ENCODE assay signal across 8 cellular contexts in the genomic region with DNA sequence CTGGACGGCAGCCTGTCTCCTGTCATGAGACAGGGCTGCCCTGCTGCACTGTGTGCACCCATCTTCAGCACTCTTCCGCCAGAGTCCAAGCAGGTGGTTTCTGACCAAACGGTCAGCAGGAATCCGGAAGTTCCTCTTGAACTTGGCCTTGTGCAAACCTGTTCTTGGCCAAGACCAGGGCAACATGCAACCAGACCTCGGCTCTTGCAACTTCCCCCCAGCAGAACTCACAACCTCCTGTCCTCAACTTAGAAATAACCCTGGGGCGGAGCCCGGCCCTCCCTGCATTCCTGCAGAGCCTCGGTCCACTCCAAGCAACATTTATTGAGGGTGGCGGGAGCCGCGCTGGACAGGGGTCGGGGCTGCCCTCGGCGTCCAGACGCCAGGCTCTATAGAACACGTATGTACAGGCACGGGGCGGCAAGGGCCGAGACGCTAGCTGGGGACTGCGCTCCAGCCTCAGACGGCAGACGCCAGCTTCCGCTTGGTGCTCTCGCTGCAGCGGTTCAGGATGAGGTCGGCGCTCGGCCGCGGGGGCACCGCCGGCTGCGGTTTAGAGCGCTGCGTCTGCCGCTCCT.
DNase-seq lines count a peak whose midpoint lies in the region; ATAC-seq, FAIRE-seq and TF ChIP-seq lines count a peak whose summit lies in the region.
"Not testable (repeated sequence)": the region's sequence is repeated elsewhere in the genome, so short reads cannot be mapped to it uniquely, and the experiment has no call there.

No MANE protein-coding gene starts in this region.

- H3K4me3 Mint-ChIP-seq in activated CD8-positive, alpha-beta memory T cell treated with anti-CD3 and anti-CD28 coated beads, Interleukin-2, amount 10 ng/mL, durations not matched to agents 7 days and 5 days = peak overlapping the region; percentile 45
- peak overlapping the region; percentile 76 for H3K4me3 Mint-ChIP-seq in neural crest cell

- POLR2A ChIA-PET in OCI-LY7 (lab: Charles Lee) = not testable (repeated sequence)

- intact Hi-C loops in OCI-LY7 (cut with micrococcal nuclease; ENCODE audit: unreplicated experiment); left cardiac atrium (cut with DNase I): not testable (repeated sequence)

- not testable (repeated sequence) for H3K27me3 ChIP-seq in BLaER1; bronchial epithelial cell (ENCODE audit: control insufficient read depth, insufficient read depth, low read length)

- ATAC-seq in activated CD8-positive, alpha-beta memory T cell treated with anti-CD3 and anti-CD28 coated beads, Interleukin-2, amount 10 ng/mL, durations not matched to agents 7 days and 5 days = not testable (repeated sequence)
- ATAC-seq in left cardiac atrium = peak; percentile 16 to 27

- not testable (repeated sequence) for H3K9ac ChIP-seq in BLaER1

- peak overlapping the region; percentile 42; the same call in 1 of the 2 replicates for H3K4me3 ChIP-seq in BLaER1
- H3K4me3 ChIP-seq in HFF-Myc (replicated peaks; ENCODE audit: low read depth, low read length) = peak overlapping the region; percentile 25; the same call in 1 of the 2 replicates
- peak overlapping the region; percentile 55 for H3K4me3 ChIP-seq in OCI-LY7 (ENCODE audit: low read depth, low read length, poor library complexity, severe bottlenecking)
- peak overlapping the region; percentile 20 for H3K4me3 ChIP-seq in bronchial epithelial cell (ENCODE audit: low read depth, low read length)

- not testable (repeated sequence) for FAIRE-seq in bronchial epithelial cell (lab: Jason Lieb, UNC)

- not testable (repeated sequence) for H3K79me2 ChIP-seq in OCI-LY7 (ENCODE audit: insufficient read depth, low read depth, low read length)

- H3K27me3 Mint-ChIP-seq in activated CD8-positive, alpha-beta memory T cell treated with anti-CD3 and anti-CD28 coated beads, Interleukin-2, amount 10 ng/mL, durations not matched to agents 7 days and 5 days; neural crest cell (ENCODE audit: low read depth): not testable (repeated sequence)

- H2AFZ ChIP-seq in OCI-LY7 (ENCODE audit: low read length) = not testable (repeated sequence)

- not testable (repeated sequence) for H3K27ac ChIP-seq in BLaER1
- peak overlapping the region; percentile 40 for H3K27ac ChIP-seq in OCI-LY7 (ENCODE audit: low read depth, low read length, poor library complexity, severe bottlenecking)

- peak overlapping the region; percentile 36 for H3K27ac Mint-ChIP-seq in activated CD8-positive, alpha-beta memory T cell treated with anti-CD3 and anti-CD28 coated beads, Interleukin-2, amount 10 ng/mL, durations not matched to agents 7 days and 5 days
- H3K27ac Mint-ChIP-seq in neural crest cell (ENCODE audit: unreplicated experiment) = not testable (repeated sequence)

- not testable (repeated sequence) for TF ChIP-seq CTCF in HFF-Myc (IDR thresholded peaks at IDR 0.05; ENCODE audit: low read depth, low read length, missing control alignments); OCI-LY7 (conservative IDR thresholded peaks at IDR 0.05; ENCODE audit: low read length); bronchial epithelial cell (IDR thresholded peaks at IDR 0.05; ENCODE audit: insufficient read depth, low read length, severe bottlenecking); neural crest cell (conservative IDR thresholded peaks at IDR 0.05)

- not testable (repeated sequence) for H3K9me3 Mint-ChIP-seq in activated CD8-positive, alpha-beta memory T cell treated with anti-CD3 and anti-CD28 coated beads, Interleukin-2, amount 10 ng/mL, durations not matched to agents 7 days and 5 days (ENCODE audit: low read depth); neural crest cell

- not testable (repeated sequence) for DNase-seq in HFF-Myc (ENCODE audit: extremely low read depth, low read depth); OCI-LY7 (ENCODE audit: low spot score); bronchial epithelial cell (ENCODE audit: low read depth); neural crest cell (ENCODE audit: low read depth, low spot score)
- peak; percentile 64 for DNase-seq in activated CD8-positive, alpha-beta memory T cell treated with anti-CD3 and anti-CD28 coated beads, Interleukin-2, amount 10 ng/mL, durations not matched to agents 7 days and 5 days
- peak; percentile 23 for DNase-seq in left cardiac atrium
- peak; percentile 22 for DNase-seq in stimulated activated CD8-positive, alpha-beta memory T cell treated with anti-CD3 and anti-CD28 coated beads, Interleukin-12 subunit alpha, Interleukin-12 subunit beta, amount 100 ng/mL, for 4 hours (ENCODE audit: low read depth)

- BruUV-seq in OCI-LY7 (replicated peaks; lab: Mats Ljungman, UMichigan) = not testable (repeated sequence)

- H3K9me2 ChIP-seq in OCI-LY7 (ENCODE audit: insufficient read depth, low read length) = not testable (repeated sequence)

- peaks cover 10% of the 10 kb centered on the region; the same call in 1 of the 2 replicates for H3K4me1 ChIP-seq in BLaER1
- H3K4me1 ChIP-seq in OCI-LY7 (ENCODE audit: insufficient read depth, low read length, poor library complexity, severe bottlenecking) = not testable (repeated sequence)

- not testable (repeated sequence) for H3K36me3 ChIP-seq in BLaER1; OCI-LY7 (ENCODE audit: insufficient read depth, low read length); bronchial epithelial cell (ENCODE audit: control insufficient read depth, insufficient read depth, low read length)

- not testable (repeated sequence) for H4K20me1 ChIP-seq in BLaER1; OCI-LY7 (ENCODE audit: insufficient read depth, low read length)

- H3K4me2 ChIP-seq in BLaER1 (peak overlapping the region; percentile 58), OCI-LY7 (ENCODE audit: low read length) (peak overlapping the region; percentile 64)

- not testable (repeated sequence) for H3K36me3 Mint-ChIP-seq in activated CD8-positive, alpha-beta memory T cell treated with anti-CD3 and anti-CD28 coated beads, Interleukin-2, amount 10 ng/mL, durations not matched to agents 7 days and 5 days; neural crest cell (ENCODE audit: low read depth)

- not testable (repeated sequence) for H3K9me3 ChIP-seq in BLaER1; OCI-LY7 (ENCODE audit: low read length)

- H3K4me1 Mint-ChIP-seq in activated CD8-positive, alpha-beta memory T cell treated with anti-CD3 and anti-CD28 coated beads, Interleukin-2, amount 10 ng/mL, durations not matched to agents 7 days and 5 days; neural crest cell: not testable (repeated sequence)

- CTCF ChIA-PET in OCI-LY7 (lab: Charles Lee; ENCODE audit: unreplicated experiment); activated CD8-positive, alpha-beta memory T cell treated with anti-CD3 and anti-CD28 coated beads, Interleukin-2, amount 10 ng/mL, durations not matched to agents 7 days and 5 days (lab: Charles Lee): not testable (repeated sequence)
